13 cellular contexts compared by ENCODE assay signal in the genomic region with DNA sequence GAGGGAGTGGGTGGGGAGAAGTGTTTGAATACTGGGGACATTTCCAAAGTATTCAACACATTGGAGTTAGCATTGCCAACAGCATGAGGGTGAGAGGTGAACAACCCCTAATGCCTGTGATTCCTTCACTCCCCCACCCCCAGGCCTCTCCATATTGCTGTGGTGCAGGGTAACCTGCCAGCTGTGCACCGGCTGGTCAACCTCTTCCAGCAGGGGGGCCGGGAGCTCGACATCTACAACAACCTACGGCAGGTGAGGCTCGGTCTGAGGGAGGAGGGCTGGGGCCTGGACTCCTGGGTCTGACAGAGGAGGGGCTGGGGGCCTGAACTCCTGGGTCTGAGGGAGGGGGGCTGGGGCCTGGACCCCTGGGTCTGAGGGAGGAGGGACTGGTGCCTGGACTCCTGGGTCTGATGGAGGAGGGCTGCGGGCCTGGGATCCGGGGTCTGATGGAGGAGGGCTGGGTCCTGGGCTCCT. TPM values are rescaled to one million over a fixed set of nuclear protein-coding genes. Genes with fewer than 3 reads are reported as not detected.
A peak's percentile ranks its signal among the peaks of the same experiment; 100 is the strongest.
DNase-seq lines count a peak whose midpoint lies in the region; FAIRE-seq and TF ChIP-seq lines count a peak whose summit lies in the region.
"Had no signal": no experiment of that assay in that cellular context is flagged by ENCODE, and none has a peak within 500 bp of the region (broad histone marks: within the 10 kb centered on the region; RNA-seq: fewer than 3 reads in every experiment).

No MANE protein-coding gene starts in this region.

- CTCF ChIA-PET in activated CD4-positive, alpha-beta memory T cell treated with anti-CD3 and anti-CD28 coated beads for 36 hours (lab: Charles Lee): interaction anchor here (1.8 to 5.3 kb wide), 3 partner anchors 15 to 66 kb away, joined by 5 to 50 read pairs (median 43); no protein-coding TSS in a partner anchor

- peaks cover 15 to 23% of the 10 kb centered on the region in 2 donors for H3K36me3 ChIP-seq in kidney (ENCODE audit: control insufficient read depth in 1 of 2, insufficient read depth in 2 of 2, low read length in 2 of 2)
- peaks cover 0 to 78% (median 62%) of the 10 kb centered on the region in 6 donors for H3K36me3 ChIP-seq in spleen

- peaks cover 47% of the 10 kb centered on the region for H3K4me1 Mint-ChIP-seq in T-helper 1 cell treated with Interleukin-12 subunit alpha and Interleukin-12 subunit beta and Interleukin-4 antibody, amounts not matched to agents 30 μg/mL and 1 μg/mL, for 36 hours (ENCODE audit: low read depth)
- peaks cover 56% of the 10 kb centered on the region for H3K4me1 Mint-ChIP-seq in activated CD4-positive, alpha-beta memory T cell treated with anti-CD3 and anti-CD28 coated beads for 36 hours (ENCODE audit: low read depth)

- TF ChIP-seq CTCF in kidney (IDR thresholded peaks at IDR 0.05; ENCODE audit: borderline replicate concordance, extremely low read depth, insufficient read depth) (no peak), spleen (IDR thresholded peaks at IDR 0.05 in 8 of 11, conservative IDR thresholded peaks at IDR 0.05 in 3 of 11) (no peak)

- H3K4me1 ChIP-seq in kidney (ENCODE audit: control insufficient read depth in 1 of 2, insufficient read depth in 1 of 2, low read depth in 1 of 2, low read length in 2 of 2) (peaks cover 21 to 43% of the 10 kb centered on the region in 2 donors), spleen (peaks cover 41 to 99% (median 80%) of the 10 kb centered on the region in 6 donors)

- FAIRE-seq in kidney (lab: Jason Lieb, UNC): no peak

- H3K9me3 ChIP-seq in kidney (ENCODE audit: control insufficient read depth in 1 of 2, low read length in 2 of 2) (no peaks in the 10 kb centered on the region), spleen (no peaks in the 10 kb centered on the region)

- H3K27ac ChIP-seq in kidney (ENCODE audit: low read depth in 2 of 2, low read length in 2 of 2) (peak overlapping the region; percentile 51 to 93), spleen (peak overlapping the region in 7 of 8 donors; percentile 94 to 99 (median 97))

- peak overlapping the region; percentile 97 for H3K4me3 Mint-ChIP-seq in T-helper 1 cell treated with Interleukin-12 subunit alpha and Interleukin-12 subunit beta and Interleukin-4 antibody, amounts not matched to agents 30 μg/mL and 1 μg/mL, for 36 hours
- no peak overlapping the region for H3K4me3 Mint-ChIP-seq in activated CD4-positive, alpha-beta memory T cell treated with anti-CD3 and anti-CD28 coated beads for 36 hours

- peak overlapping the region; percentile 92 for H3K27ac Mint-ChIP-seq in T-helper 1 cell treated with Interleukin-12 subunit alpha and Interleukin-12 subunit beta and Interleukin-4 antibody, amounts not matched to agents 30 μg/mL and 1 μg/mL, for 36 hours
- H3K27ac Mint-ChIP-seq in activated CD4-positive, alpha-beta memory T cell treated with anti-CD3 and anti-CD28 coated beads for 36 hours: peak overlapping the region; percentile 99

- TF ChIP-seq POLR2A in spleen (IDR thresholded peaks at IDR 0.05) (no peak), erythroblast (IDR thresholded peaks at IDR 0.05; ENCODE audit: low read length) (no peak)

- no peaks in the 10 kb centered on the region for H3K27me3 Mint-ChIP-seq in T-helper 1 cell treated with Interleukin-12 subunit alpha and Interleukin-12 subunit beta and Interleukin-4 antibody, amounts not matched to agents 30 μg/mL and 1 μg/mL, for 36 hours (ENCODE audit: low read depth)
- no peaks in the 10 kb centered on the region for H3K27me3 Mint-ChIP-seq in activated CD4-positive, alpha-beta memory T cell treated with anti-CD3 and anti-CD28 coated beads for 36 hours

- POLR2A ChIA-PET in activated CD4-positive, alpha-beta memory T cell treated with anti-CD3 and anti-CD28 coated beads for 36 hours (lab: Charles Lee): interaction anchor here (1.2 kb wide), 1 partner anchor 11 kb away, joined by 5 read pairs; no protein-coding TSS in a partner anchor

- WGBS in spleen, 5 donors: 76 to 97% (median 91%) methylated on average over 7 of the region's 7 CpGs

- H3K4me3 ChIP-seq in kidney (ENCODE audit: low read length in 2 of 2) (no peak overlapping the region), spleen (peak overlapping the region in 1 of 8 donors; percentile 85)

- intact Hi-C loops in activated CD4-positive, alpha-beta memory T cell treated with anti-CD3 and anti-CD28 coated beads for 36 hours (cut with micrococcal nuclease): no loop called here
- intact Hi-C loops in kidney (cut with DNase I) (no loop called here), spleen (cut with DNase I; ENCODE audit: low total_unique reads) (no loop called here)

- H3K9me3 Mint-ChIP-seq in T-helper 1 cell treated with Interleukin-12 subunit alpha and Interleukin-12 subunit beta and Interleukin-4 antibody, amounts not matched to agents 30 μg/mL and 1 μg/mL, for 36 hours: no peaks in the 10 kb centered on the region
- H3K9me3 Mint-ChIP-seq in activated CD4-positive, alpha-beta memory T cell treated with anti-CD3 and anti-CD28 coated beads for 36 hours: no peaks in the 10 kb centered on the region

- H3K9ac ChIP-seq in kidney (ENCODE audit: low read length in 2 of 2): no peak overlapping the region

- peaks cover 64% of the 10 kb centered on the region for H3K36me3 Mint-ChIP-seq in T-helper 1 cell treated with Interleukin-12 subunit alpha and Interleukin-12 subunit beta and Interleukin-4 antibody, amounts not matched to agents 30 μg/mL and 1 μg/mL, for 36 hours (ENCODE audit: low read depth)
- H3K36me3 Mint-ChIP-seq in activated CD4-positive, alpha-beta memory T cell treated with anti-CD3 and anti-CD28 coated beads for 36 hours: peaks cover 80% of the 10 kb centered on the region

- DNase-seq in T-helper 1 cell: no peak
- no peak for DNase-seq in activated CD4-positive, alpha-beta memory T cell treated with anti-CD3 and anti-CD28 coated beads for 36 hours
- peak; percentile 80 for DNase-seq in kidney
- no peak for DNase-seq in spleen
- no peak for DNase-seq in NCI-H1694 treated with DMSO at 0.1 percent for 48 hours (lab: John Stamatoyannopoulos, UW)
- DNase-seq in erythroblast (lab: John Stamatoyannopoulos, UW): no peak
- DNase-seq in retina: no peak
- DNase-seq: 8988T, caudate nucleus, NCI-H524 treated with DMSO at 0.1 percent for 48 hours had no signal

- H3K27me3 ChIP-seq in spleen (replicated peaks in 1 of 7): no peaks in the 10 kb centered on the region

RNA-seq across cellular contexts. Expression of a gene that starts 7.6 kb away (rescaled TPM):
- total RNA-seq in activated CD4-positive, alpha-beta memory T cell treated with anti-CD3 and anti-CD28 coated beads for 36 hours: 10 to 100 TPM; 75.0 to 79.6 TPM
- 86.8 TPM for total RNA-seq in kidney
- polyA plus RNA-seq in kidney (ENCODE audit: insufficient read depth, low read depth, low replicate concordance): 23.2 TPM
- 100 to 1,000 TPM in 4 of 7 donors, 10 to 100 TPM in 3; 64.3 to 229 (median 145) TPM for total RNA-seq in spleen
- polyA plus RNA-seq in spleen: 10 to 100 TPM; 26.5 to 56.7 (median 37.7) TPM

RNA-seq across cellular contexts. Expression of a gene that starts 21.6 kb away (rescaled TPM):
- total RNA-seq in activated CD4-positive, alpha-beta memory T cell treated with anti-CD3 and anti-CD28 coated beads for 36 hours: not detected
- total RNA-seq in kidney: 11.5 TPM
- polyA plus RNA-seq in kidney (ENCODE audit: insufficient read depth, low read depth, low replicate concordance): 8.2 TPM
- not detected for total RNA-seq in spleen
- not detected for polyA plus RNA-seq in spleen
- total RNA-seq: activated CD8-positive, alpha-beta memory T cell treated with anti-CD3 and anti-CD28 coated beads for 36 hours had no signal

RNA-seq across cellular contexts. Expression of a gene that starts 52.8 kb away (rescaled TPM):
- not detected for total RNA-seq in activated CD4-positive, alpha-beta memory T cell treated with anti-CD3 and anti-CD28 coated beads for 36 hours
- total RNA-seq in kidney (748 TPM), spleen (10 to 100 TPM; 26.3 to 64.8 (median 55.6) TPM)
- polyA plus RNA-seq in kidney (ENCODE audit: insufficient read depth, low read depth, low replicate concordance) (671 TPM), spleen (10 to 100 TPM in 1 of 3 donors, 1 to 10 TPM in 2; 4.9 to 28.6 (median 8.0) TPM)
- total RNA-seq: activated CD8-positive, alpha-beta memory T cell treated with anti-CD3 and anti-CD28 coated beads for 36 hours had no signal

RNA-seq across cellular contexts. Expression of a gene that starts 57.2 kb away (rescaled TPM):
- total RNA-seq in activated CD4-positive, alpha-beta memory T cell treated with anti-CD3 and anti-CD28 coated beads for 36 hours: not detected
- not detected for total RNA-seq in kidney
- polyA plus RNA-seq in kidney (ENCODE audit: insufficient read depth, low read depth, low replicate concordance): not detected
- not detected for total RNA-seq in spleen
- polyA plus RNA-seq in spleen: not detected
- total RNA-seq: activated CD8-positive, alpha-beta memory T cell treated with anti-CD3 and anti-CD28 coated beads for 36 hours; renal cortical epithelial cell had no signal

Comparison
In these comparisons a context has a peak if more than half of its experiments do, and no peak if none do; other contexts are left out.
1. RNA of a gene that starts 21.6 kb away (total RNA-seq): 11.5 TPM in kidney (single experiment); not detected in activated CD4-positive, alpha-beta memory T cell treated with anti-CD3 and anti-CD28 coated beads for 36 hours and not detected in spleen; every median in the first group is over 10 times any median in the second.
2. RNA of a gene that starts 52.8 kb away (total RNA-seq): 748 TPM in kidney (single experiment) and 26.3 to 64.8 TPM in spleen; not detected in activated CD4-positive, alpha-beta memory T cell treated with anti-CD3 and anti-CD28 coated beads for 36 hours; every median in the first group is over 10 times any median in the second.